1 cellular context compared by ENCODE assay signal in genomic region chr2:217617496-217618085, GRCh38.
TF ChIP-seq lines count a peak whose summit lies in the region.

No MANE protein-coding gene starts in this region.

TF ChIP-seq in GM23338, 12 proteins besides CTCF, POLR2A, EP300 and RAD21:
- TF ChIP-seq, protein P1, sequence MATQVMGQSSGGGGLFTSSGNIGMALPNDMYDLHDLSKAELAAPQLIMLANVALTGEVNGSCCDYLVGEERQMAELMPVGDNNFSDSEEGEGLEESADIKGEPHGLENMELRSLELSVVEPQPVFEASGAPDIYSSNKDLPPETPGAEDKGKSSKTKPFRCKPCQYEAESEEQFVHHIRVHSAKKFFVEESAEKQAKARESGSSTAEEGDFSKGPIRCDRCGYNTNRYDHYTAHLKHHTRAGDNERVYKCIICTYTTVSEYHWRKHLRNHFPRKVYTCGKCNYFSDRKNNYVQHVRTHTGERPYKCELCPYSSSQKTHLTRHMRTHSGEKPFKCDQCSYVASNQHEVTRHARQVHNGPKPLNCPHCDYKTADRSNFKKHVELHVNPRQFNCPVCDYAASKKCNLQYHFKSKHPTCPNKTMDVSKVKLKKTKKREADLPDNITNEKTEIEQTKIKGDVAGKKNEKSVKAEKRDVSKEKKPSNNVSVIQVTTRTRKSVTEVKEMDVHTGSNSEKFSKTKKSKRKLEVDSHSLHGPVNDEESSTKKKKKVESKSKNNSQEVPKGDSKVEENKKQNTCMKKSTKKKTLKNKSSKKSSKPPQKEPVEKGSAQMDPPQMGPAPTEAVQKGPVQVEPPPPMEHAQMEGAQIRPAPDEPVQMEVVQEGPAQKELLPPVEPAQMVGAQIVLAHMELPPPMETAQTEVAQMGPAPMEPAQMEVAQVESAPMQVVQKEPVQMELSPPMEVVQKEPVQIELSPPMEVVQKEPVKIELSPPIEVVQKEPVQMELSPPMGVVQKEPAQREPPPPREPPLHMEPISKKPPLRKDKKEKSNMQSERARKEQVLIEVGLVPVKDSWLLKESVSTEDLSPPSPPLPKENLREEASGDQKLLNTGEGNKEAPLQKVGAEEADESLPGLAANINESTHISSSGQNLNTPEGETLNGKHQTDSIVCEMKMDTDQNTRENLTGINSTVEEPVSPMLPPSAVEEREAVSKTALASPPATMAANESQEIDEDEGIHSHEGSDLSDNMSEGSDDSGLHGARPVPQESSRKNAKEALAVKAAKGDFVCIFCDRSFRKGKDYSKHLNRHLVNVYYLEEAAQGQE (IDR thresholded peaks at IDR 0.05; ENCODE audit: unreplicated experiment), result no peak
